ENCODE assay signal across 1 cellular context in the genomic region with DNA sequence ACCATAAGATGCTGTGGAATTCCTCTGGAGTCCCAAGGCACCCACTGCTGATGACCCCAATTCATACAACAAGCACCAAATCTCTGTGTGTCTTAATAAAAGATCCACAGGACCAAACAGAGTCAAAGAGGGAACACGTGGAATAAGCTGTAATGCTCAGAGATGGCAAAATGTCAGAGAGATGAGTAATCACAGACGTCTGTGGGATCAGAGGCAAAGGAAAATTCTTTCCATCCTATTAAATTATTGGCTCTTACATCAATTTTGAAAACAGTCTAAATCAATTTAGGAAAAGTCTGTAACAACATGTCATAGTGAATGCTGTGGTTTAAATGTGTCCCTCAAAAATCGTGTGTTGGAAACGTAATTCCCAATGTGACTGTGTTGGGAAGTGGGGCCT.
TF ChIP-seq lines count a peak whose summit lies in the region.

No MANE protein-coding gene starts in this region.

TF ChIP-seq in WTC11, 78 proteins besides CTCF, POLR2A, EP300 and RAD21 (continued from another document):
- TF ChIP-seq, protein P1, sequence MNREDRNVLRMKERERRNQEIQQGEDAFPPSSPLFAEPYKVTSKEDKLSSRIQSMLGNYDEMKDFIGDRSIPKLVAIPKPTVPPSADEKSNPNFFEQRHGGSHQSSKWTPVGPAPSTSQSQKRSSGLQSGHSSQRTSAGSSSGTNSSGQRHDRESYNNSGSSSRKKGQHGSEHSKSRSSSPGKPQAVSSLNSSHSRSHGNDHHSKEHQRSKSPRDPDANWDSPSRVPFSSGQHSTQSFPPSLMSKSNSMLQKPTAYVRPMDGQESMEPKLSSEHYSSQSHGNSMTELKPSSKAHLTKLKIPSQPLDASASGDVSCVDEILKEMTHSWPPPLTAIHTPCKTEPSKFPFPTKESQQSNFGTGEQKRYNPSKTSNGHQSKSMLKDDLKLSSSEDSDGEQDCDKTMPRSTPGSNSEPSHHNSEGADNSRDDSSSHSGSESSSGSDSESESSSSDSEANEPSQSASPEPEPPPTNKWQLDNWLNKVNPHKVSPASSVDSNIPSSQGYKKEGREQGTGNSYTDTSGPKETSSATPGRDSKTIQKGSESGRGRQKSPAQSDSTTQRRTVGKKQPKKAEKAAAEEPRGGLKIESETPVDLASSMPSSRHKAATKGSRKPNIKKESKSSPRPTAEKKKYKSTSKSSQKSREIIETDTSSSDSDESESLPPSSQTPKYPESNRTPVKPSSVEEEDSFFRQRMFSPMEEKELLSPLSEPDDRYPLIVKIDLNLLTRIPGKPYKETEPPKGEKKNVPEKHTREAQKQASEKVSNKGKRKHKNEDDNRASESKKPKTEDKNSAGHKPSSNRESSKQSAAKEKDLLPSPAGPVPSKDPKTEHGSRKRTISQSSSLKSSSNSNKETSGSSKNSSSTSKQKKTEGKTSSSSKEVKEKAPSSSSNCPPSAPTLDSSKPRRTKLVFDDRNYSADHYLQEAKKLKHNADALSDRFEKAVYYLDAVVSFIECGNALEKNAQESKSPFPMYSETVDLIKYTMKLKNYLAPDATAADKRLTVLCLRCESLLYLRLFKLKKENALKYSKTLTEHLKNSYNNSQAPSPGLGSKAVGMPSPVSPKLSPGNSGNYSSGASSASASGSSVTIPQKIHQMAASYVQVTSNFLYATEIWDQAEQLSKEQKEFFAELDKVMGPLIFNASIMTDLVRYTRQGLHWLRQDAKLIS (CRISPR knock-in tag; IDR thresholded peaks at IDR 0.05; ENCODE audit: borderline replicate concordance): no peak
